Comparison of ENCODE assay signal across 26 cellular contexts in genomic region chr18:11025270-11025669, GRCh38.
"Had no signal": no experiment of that assay in that cellular context is flagged by ENCODE, and none has a peak within 500 bp of the region (broad histone marks: within the 10 kb centered on the region; RNA-seq: fewer than 3 reads in every experiment).

No MANE protein-coding gene starts in this region.

- DNase-seq: activated B cell treated with CpG ODN at 0.5 μM for 24 hours; activated CD4-positive, alpha-beta T cell treated with anti-CD3 and anti-CD28 coated beads for 48 hours; activated CD4-positive, alpha-beta T cell treated with anti-CD3 and anti-CD28 coated beads, Interleukin-2, amount 50 U/mL, for 1 hour; activated CD4-positive, alpha-beta T cell treated with anti-CD3 and anti-CD28 coated beads, Interleukin-2, amount 50 U/mL, for 48 hours; activated CD8-positive, alpha-beta memory T cell treated with anti-CD3 and anti-CD28 coated beads for 24 hours; activated CD8-positive, alpha-beta T cell treated with anti-CD3 and anti-CD28 coated beads for 36 hours; activated effector memory CD4-positive, alpha-beta T cell treated with Interleukin-2 at 50 U/mL for 16 hours; activated gamma-delta T cell treated with Interleukin-2 at 50 U/mL for 16 hours; activated naive CD4-positive, alpha-beta T cell treated with anti-CD3 and anti-CD28 coated beads, Interleukin-2, amount 50 U/mL, for 16 hours; activated naive CD4-positive, alpha-beta T cell treated with Interleukin-2 at 50 U/mL for 16 hours; activated T-cell treated with anti-CD3 and anti-CD28 coated beads, Interleukin-2, amount 50 U/mL, for 4 hours; amniotic stem cell; anterior cingulate cortex; brain microvascular endothelial cell; colonic mucosa; effector CD4-positive, alpha-beta T cell; effector memory CD8-positive, alpha-beta T cell; foreskin fibroblast; T-helper 1 cell; T-helper 17 cell; T1000 had no signal

- H3K27ac Mint-ChIP-seq: activated B cell treated with CpG ODN at 0.5 μM for 24 hours; activated CD8-positive, alpha-beta T cell treated with anti-CD3 and anti-CD28 coated beads for 36 hours; activated naive CD8-positive, alpha-beta T cell; activated T-helper 17 cell treated with anti-CD3 and anti-CD28 coated beads, Interleukin-2, amount 50 U/mL, for 72 hours; effector memory CD8-positive, alpha-beta T cell; T-helper 17 cell; T-helper 2 cell treated with Interferon-gamma antibody and Interleukin-4, amounts not matched to agents 5 μg/mL and 100 μg/mL, for 36 hours had no signal

- H3K27me3 Mint-ChIP-seq: activated B cell treated with CpG ODN at 0.5 μM for 24 hours; activated CD8-positive, alpha-beta T cell treated with anti-CD3 and anti-CD28 coated beads for 36 hours; activated naive CD8-positive, alpha-beta T cell; effector memory CD8-positive, alpha-beta T cell had no signal

- H3K9me3 Mint-ChIP-seq: activated B cell treated with CpG ODN at 0.5 μM for 24 hours; activated CD8-positive, alpha-beta T cell treated with anti-CD3 and anti-CD28 coated beads for 36 hours; activated T-helper 17 cell treated with anti-CD3 and anti-CD28 coated beads, Interleukin-2, amount 50 U/mL, for 72 hours; T-helper 2 cell treated with Interferon-gamma antibody and Interleukin-4, amounts not matched to agents 5 μg/mL and 100 μg/mL, for 36 hours had no signal

- H3K36me3 Mint-ChIP-seq: activated naive CD8-positive, alpha-beta T cell had no signal

- H3K4me3 Mint-ChIP-seq: activated B cell treated with CpG ODN at 0.5 μM for 24 hours; activated CD8-positive, alpha-beta T cell treated with anti-CD3 and anti-CD28 coated beads for 36 hours; activated naive CD8-positive, alpha-beta T cell; activated T-cell treated with anti-CD3 and anti-CD28 coated beads, Interleukin-2, amount 50 U/mL, for 4 hours; activated T-helper 17 cell treated with anti-CD3 and anti-CD28 coated beads, Interleukin-2, amount 50 U/mL, for 72 hours; effector memory CD8-positive, alpha-beta T cell; T-helper 17 cell; T-helper 2 cell treated with Interferon-gamma antibody and Interleukin-4, amounts not matched to agents 5 μg/mL and 100 μg/mL, for 36 hours had no signal

- ATAC-seq: activated CD4-positive, CD25-positive, alpha-beta regulatory T cell treated with anti-CD3 and anti-CD28 coated beads, Interleukin-2, amount 50 U/mL, for 24 hours; activated CD8-positive, alpha-beta T cell treated with anti-CD3 and anti-CD28 coated beads for 36 hours; activated T-cell treated with anti-CD3 and anti-CD28 coated beads, Interleukin-2, amount 50 U/mL, for 4 hours; activated T-helper 17 cell treated with anti-CD3 and anti-CD28 coated beads, Interleukin-2, amount 50 U/mL, for 72 hours; effector memory CD8-positive, alpha-beta T cell; esophagus mucosa; T-helper 17 cell had no signal

- H3K4me1 Mint-ChIP-seq: activated B cell treated with CpG ODN at 0.5 μM for 24 hours; activated T-helper 17 cell treated with anti-CD3 and anti-CD28 coated beads, Interleukin-2, amount 50 U/mL, for 72 hours had no signal
